In genomic region chr12:115149685-115150378, GRCh38 we compare ENCODE assay signal across 1 cellular context.
TF ChIP-seq lines count a peak whose summit lies in the region.

No MANE protein-coding gene starts in this region.

TF ChIP-seq in SK-N-SH, 30 proteins besides CTCF, POLR2A, EP300 and RAD21 (continued from another document):
- TF ChIP-seq TEAD4 (IDR thresholded peaks at IDR 0.05; ENCODE audit: borderline replicate concordance, insufficient read depth) (no peak), RCOR1 (IDR thresholded peaks at IDR 0.05; ENCODE audit: low read length) (no peak), CHD2 (IDR thresholded peaks at IDR 0.05; ENCODE audit: low read length, partially characterized antibody) (no peak), RFX5 (IDR thresholded peaks at IDR 0.05; ENCODE audit: low read length) (no peak), GATA2 (CRISPR knock-in tag; IDR thresholded peaks at IDR 0.05) (no peak), TAF1 (IDR thresholded peaks at IDR 0.05; ENCODE audit: borderline replicate concordance, low read depth, low read length) (no peak), SIN3A (IDR thresholded peaks at IDR 0.05; ENCODE audit: borderline replicate concordance, low read depth, low read length) (no peak), FOXJ3 (CRISPR knock-in tag; IDR thresholded peaks at IDR 0.05) (no peak), YY1 (IDR thresholded peaks at IDR 0.05; ENCODE audit: low read depth) (no peak), USF2 (IDR thresholded peaks at IDR 0.05; ENCODE audit: borderline replicate concordance, low read depth, low read length) (no peak), FOSL2 (IDR thresholded peaks at IDR 0.05; ENCODE audit: borderline replicate concordance, low read depth) (peak; percentile 30; the same call in 1 of the 2 replicates), NRF1 (IDR thresholded peaks at IDR 0.05; ENCODE audit: low read depth, low read length) (no peak), SMC3 (IDR thresholded peaks at IDR 0.05; ENCODE audit: low read depth, low read length) (no peak), MEF2A (IDR thresholded peaks at IDR 0.05; ENCODE audit: borderline replicate concordance, low read depth) (no peak), PBX3 (IDR thresholded peaks at IDR 0.05) (0 out of 2 replicates have a peak, but pooled peaks have one; percentile 9), POLR2AphosphoS5 (IDR thresholded peaks at IDR 0.05; ENCODE audit: low read depth, low read length) (no peak), MAX (IDR thresholded peaks at IDR 0.05; ENCODE audit: low read depth) (no peak), REST (IDR thresholded peaks at IDR 0.05; ENCODE audit: low read depth, low read length) (no peak), MXI1 (IDR thresholded peaks at IDR 0.05; ENCODE audit: low read depth, low read length) (no peak), FOXM1 (IDR thresholded peaks at IDR 0.05; ENCODE audit: low read depth) (no peak), NFIC (IDR thresholded peaks at IDR 0.05; ENCODE audit: borderline replicate concordance) (peak; percentile 73), TCF12 (IDR thresholded peaks at IDR 0.05) (peak; percentile 35; the same call in 1 of the 2 replicates), GABPA (IDR thresholded peaks at IDR 0.05; ENCODE audit: low read depth) (peak; percentile 66)
